22 cellular contexts compared by ENCODE assay signal in the genomic region with DNA sequence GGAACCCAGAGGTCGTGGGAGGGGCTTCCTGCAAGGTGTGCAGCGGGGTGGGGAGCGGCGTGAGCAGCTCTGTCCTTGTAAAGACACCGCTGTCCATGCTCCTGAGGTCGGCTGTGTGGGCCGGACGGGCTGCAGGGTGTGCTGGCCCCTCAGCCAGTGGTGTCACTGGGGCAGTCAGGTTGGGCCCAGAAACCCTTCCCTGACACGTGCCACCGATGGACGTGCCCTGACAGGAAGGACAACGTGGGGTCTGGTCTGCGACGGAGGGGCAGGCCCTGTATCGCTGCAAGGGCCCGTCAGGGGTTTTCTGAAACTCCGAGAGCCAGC. TPM values are rescaled to one million over a fixed set of nuclear protein-coding genes. Genes with fewer than 3 reads are reported as not detected.
DNase-seq lines count a peak whose midpoint lies in the region; ATAC-seq, FAIRE-seq and TF ChIP-seq lines count a peak whose summit lies in the region.
"Had no signal": no experiment of that assay in that cellular context is flagged by ENCODE, and none has a peak within 500 bp of the region (broad histone marks: within the 10 kb centered on the region; RNA-seq: fewer than 3 reads in every experiment).

No MANE protein-coding gene starts in this region.

- in situ Hi-C loops in IMR-90 (cut with MboI; ENCODE audit: low sequenced_read_pairs): no loop called here
- in situ Hi-C loops in K562 (cut with MboI): no loop called here

- dilution Hi-C loops in IMR-90 (cut with HindIII; ENCODE audit: low sequenced_read_pairs, unreplicated experiment): no loop called here

- no peak for FAIRE-seq in K562 (lab: Jason Lieb, UNC)
- FAIRE-seq: A204.1, GM12892, GM18507, H1 had no signal

- H3K56ac ChIP-seq in IMR-90 (ENCODE audit: extremely low read depth, insufficient read depth, low read length): no peak overlapping the region

- H3K27ac ChIP-seq in HEK293 (ENCODE audit: extremely low read depth, low read depth, low read length) (no peak overlapping the region; the same call in 1 of the 2 replicates), IMR-90 (ENCODE audit: insufficient read depth, low read length) (no peak overlapping the region), K562 (ENCODE audit: extremely low read depth, low read depth, low read length) (peak overlapping the region; percentile 71; the same call in 1 of the 3 replicates)
- H3K27ac ChIP-seq: HL-60, KMS-11 had no signal

- H3K4me1 ChIP-seq in HEK293 (ENCODE audit: control insufficient read depth, insufficient read depth, low read length) (no peaks in the 10 kb centered on the region), IMR-90 (ENCODE audit: control insufficient read depth, insufficient read depth, low read length) (peaks cover 2% of the 10 kb centered on the region; the same call in 1 of the 2 replicates), K562 (replicated peaks in 1 of 2; ENCODE audit: control insufficient read depth in 2 of 2, insufficient read depth in 2 of 2, low read length in 2 of 2) (peaks cover 15 to 80% of the 10 kb centered on the region in 2 experiments; a peak in 4 of 5 replicates)
- H3K4me1 ChIP-seq: HAP-1 had no signal

- H3K27me3 ChIP-seq in IMR-90 (ENCODE audit: control insufficient read depth, insufficient read depth, low read length) (no peaks in the 10 kb centered on the region), K562 (ENCODE audit: control insufficient read depth in 2 of 2, insufficient read depth in 2 of 2, low read length in 2 of 2) (no peaks in the 10 kb centered on the region)
- H3K27me3 ChIP-seq: BE2C had no signal

- TF ChIP-seq EP300 in K562 (IDR thresholded peaks at IDR 0.05; ENCODE audit: low read length): no peak

- no peak for TF ChIP-seq CTCF in HEK293 (tag by site-specific recombination; IDR thresholded peaks at IDR 0.05)
- no peak for TF ChIP-seq CTCF in IMR-90 (conservative IDR thresholded peaks at IDR 0.05; ENCODE audit: low read depth, low read length)
- TF ChIP-seq CTCF in K562 (IDR thresholded peaks at IDR 0.05 in 2 of 3, conservative IDR thresholded peaks at IDR 0.05 in 1 of 3; ENCODE audit: insufficient read depth in 2 of 3, low read depth in 1 of 3, low read length in 3 of 3): no peak

- ATAC-seq in IMR-90 (ENCODE audit: low read depth) (no peak), K562 (no peak)

- no peak overlapping the region for H2BK5ac ChIP-seq in IMR-90 (ENCODE audit: low read depth, low read length, poor library complexity, severe bottlenecking)

- no peak overlapping the region for H3K18ac ChIP-seq in IMR-90 (ENCODE audit: low read depth, low read length)

- H4K20me1 ChIP-seq in IMR-90 (ENCODE audit: insufficient read depth, low read length) (peaks cover 17% of the 10 kb centered on the region), K562 (replicated peaks; ENCODE audit: control insufficient read depth, insufficient read depth, low read length) (peaks cover 21% of the 10 kb centered on the region)

- DNase-seq in IMR-90 (no peak), K562 (ENCODE audit: extremely low read depth in 1 of 4, low spot score in 3 of 4) (no peak), NCI-H2081 treated with DMSO at 0.1 percent for 48 hours (lab: John Stamatoyannopoulos, UW) (no peak), SKM-1 treated with dmso at 0.1 percent for 144 hours (lab: John Stamatoyannopoulos, UW; ENCODE audit: unreplicated experiment) (no peak)
- DNase-seq: ACHN; BE2C; C1 segment of cervical spinal cord; CD4-positive, CD25-positive, alpha-beta regulatory T cell; CD8-positive, alpha-beta memory T cell; COR-L47; DMS 273 treated with DMSO at 0.1 percent for 48 hours; DMS53; DND-41; EL had no signal

- no peak overlapping the region for H3K23ac ChIP-seq in IMR-90 (ENCODE audit: low read depth, low read length)

- H2AK9ac ChIP-seq in IMR-90 (replicated peaks; ENCODE audit: low read depth, low read length, poor library complexity): no peak overlapping the region

- TF ChIP-seq RAD21 in IMR-90 (IDR thresholded peaks at IDR 0.05; ENCODE audit: low read length) (no peak), K562 (CRISPR knock-in tag; conservative IDR thresholded peaks at IDR 0.05 in 1 of 2, IDR thresholded peaks at IDR 0.05 in 1 of 2) (no peak)

- H2AFZ ChIP-seq in IMR-90 (replicated peaks; ENCODE audit: low read length, poor library complexity): peak overlapping the region; percentile 51
- H2AFZ ChIP-seq in K562 (ENCODE audit: low read depth, low read length): no peak overlapping the region

- BruUV-seq in IMR-90 (replicated peaks; lab: Mats Ljungman, UMichigan) (no TSS peak), K562 (replicated peaks; lab: Mats Ljungman, UMichigan) (no TSS peak)

- H2AK5ac ChIP-seq in IMR-90 (ENCODE audit: low read depth, low read length): no peak overlapping the region

- H2BK120ac ChIP-seq in IMR-90 (ENCODE audit: low read depth, low read length): no peak overlapping the region

- H4K91ac ChIP-seq in IMR-90 (ENCODE audit: insufficient read depth, low read depth, low read length): no peak overlapping the region

- POLR2A ChIA-PET in HEK293 (lab: Yijun Ruan, JAX): interaction anchor here (1.7 kb wide), 1 partner anchor 9 kb away, joined by 3 read pairs; no protein-coding TSS in a partner anchor
- POLR2A ChIA-PET in IMR-90 (lab: Charles Lee; ENCODE audit: unreplicated experiment): no interaction called here
- POLR2A ChIA-PET in K562 (lab: Yijun Ruan, JAX): interaction anchor here (0.6 to 7.0 kb wide), 3 partner anchors 11 to 132 kb away, joined by 4 to 52 read pairs (median 5); no protein-coding TSS in a partner anchor

- H3K79me1 ChIP-seq in IMR-90 (ENCODE audit: low read depth in 1 of 2, low read length in 2 of 2): peaks cover 15 to 38% of the 10 kb centered on the region in 2 experiments

- H2BK15ac ChIP-seq in IMR-90 (ENCODE audit: low read depth, low read length): no peak overlapping the region

- no peak overlapping the region for H3K4ac ChIP-seq in IMR-90 (ENCODE audit: low read depth, low read length)

- H3K36me3 ChIP-seq in HEK293 (ENCODE audit: control insufficient read depth in 2 of 2, insufficient read depth in 1 of 2, low read length in 2 of 2) (peaks cover 17 to 57% of the 10 kb centered on the region in 2 experiments; a peak in 2 of 3 replicates), IMR-90 (ENCODE audit: control insufficient read depth, insufficient read depth, low read length) (peaks cover 53% of the 10 kb centered on the region), K562 (ENCODE audit: control insufficient read depth, insufficient read depth, low read length) (peaks cover 62% of the 10 kb centered on the region; the same call in 2 of the 3 replicates)

- H3K9me1 ChIP-seq in IMR-90 (ENCODE audit: insufficient read depth, low read length) (no peaks in the 10 kb centered on the region; the same call in 1 of the 2 replicates), K562 (ENCODE audit: control insufficient read depth, insufficient read depth, low read length) (peaks cover 3% of the 10 kb centered on the region)

- H3K4me2 ChIP-seq in IMR-90 (ENCODE audit: low read depth, low read length) (no peak overlapping the region), K562 (ENCODE audit: insufficient read depth, low read length) (no peak overlapping the region)
- H3K4me2 ChIP-seq: KMS-11 had no signal

- TF ChIP-seq POLR2A in IMR-90 (IDR thresholded peaks at IDR 0.05; ENCODE audit: low read depth, low read length) (no peak), K562 (conservative IDR thresholded peaks at IDR 0.05) (no peak)

- intact Hi-C loops in IMR-90 (cut with micrococcal nuclease): no loop called here
- intact Hi-C loops in K562 (cut with micrococcal nuclease): no loop called here

- CTCF ChIA-PET in HEK293 (lab: Yijun Ruan, JAX): interaction anchor here (0.7 kb wide), 2 partner anchors 24 to 153 kb away, joined by 3 to 5 read pairs; no protein-coding TSS in a partner anchor
- CTCF ChIA-PET in IMR-90 (lab: Yijun Ruan, JAX): no interaction called here
- CTCF ChIA-PET in K562 (lab: Yijun Ruan, JAX; ENCODE audit: low intra/inter-chr PET ratio): no interaction called here

- no peak overlapping the region for H4K8ac ChIP-seq in IMR-90 (ENCODE audit: low read depth in 2 of 2, low read length in 2 of 2)

- H3K9ac ChIP-seq in IMR-90 (ENCODE audit: low read depth, low read length) (no peak overlapping the region), K562 (ENCODE audit: insufficient read depth in 1 of 2, low read depth in 2 of 2, low read length in 2 of 2) (peak overlapping the region in 1 of 2 experiments; percentile 78; a peak in 2 of 4 replicates)
- H3K9ac ChIP-seq: KMS-11 had no signal

- H3K14ac ChIP-seq in IMR-90 (replicated peaks; ENCODE audit: low read depth, low read length): no peak overlapping the region

- no peak overlapping the region for H4K5ac ChIP-seq in IMR-90 (ENCODE audit: low read depth, low read length)

- H3K79me2 ChIP-seq in K562 (ENCODE audit: control insufficient read depth, insufficient read depth, low read length): peaks cover 21% of the 10 kb centered on the region

- no peaks in the 10 kb centered on the region for H3K9me3 ChIP-seq in HEK293 (ENCODE audit: control insufficient read depth, insufficient read depth, low read depth, low read length)
- no peaks in the 10 kb centered on the region for H3K9me3 ChIP-seq in IMR-90 (ENCODE audit: control insufficient read depth, insufficient read depth, low read length)
- H3K9me3 ChIP-seq in K562 (replicated peaks; ENCODE audit: control insufficient read depth, insufficient read depth, low read depth, low read length): no peaks in the 10 kb centered on the region
- H3K9me3 ChIP-seq: BE2C, HAP-1 had no signal

- 93% methylated on average over 17 of the region's 17 CpGs; no CpG with 5 or more reads in 1 of the 2 experiments for WGBS in IMR-90 (ENCODE audit: extremely low coverage in 2 of 2, insufficient read length in 1 of 2), 2 experiments
- 95% methylated on average over 16 of the region's 17 CpGs for WGBS in K562 (ENCODE audit: insufficient coverage, low coverage, missing lambda C conversion rate)

- no peak overlapping the region for H3K4me3 ChIP-seq in HEK293 (ENCODE audit: low read depth, low read length)
- H3K4me3 ChIP-seq in IMR-90 (ENCODE audit: insufficient read depth, low read depth, low read length): no peak overlapping the region
- H3K4me3 ChIP-seq in K562: no peak overlapping the region
- H3K4me3 ChIP-seq: HAP-1 had no signal

- H2BK20ac ChIP-seq in IMR-90 (ENCODE audit: low read depth, low read length): no peak overlapping the region

RNA-seq across cellular contexts. Expression of a gene that starts 4.2 kb away (rescaled TPM):
- total RNA-seq in IMR-90 (2012; rRNA removed): 834 and 1,179 TPM in 2 replicates
- 1,855 and 2,269 TPM in 2 replicates for polyA plus RNA-seq in IMR-90 (2012; rRNA removed)
- 15,264 and 18,725 TPM in 2 replicates for polyA plus RNA-seq in IMR-90 (2012; cell fraction: cytosol; rRNA removed)
- polyA plus RNA-seq in IMR-90 (2012; cell fraction: nucleus; rRNA removed; ENCODE audit: low replicate concordance): 1,510 and 3,480 TPM in 2 replicates
- total RNA-seq in K562 (2011; cell fraction: chromatin; rRNA removed; ENCODE audit: low replicate concordance): 72.0 and 238 TPM in 2 replicates
- total RNA-seq in K562 (2011; cell fraction: nucleolus; rRNA removed): 545 and 547 TPM in 2 replicates
- 383 and 585 TPM in 2 replicates for total RNA-seq in K562 (2011; cell fraction: nucleoplasm; rRNA removed)
- total RNA-seq in K562 (2014; rRNA removed): 2,649 and 2,867 TPM in 2 replicates
- 407 and 630 TPM in 2 replicates for total RNA-seq in K562 (2014; rRNA removed; fragmentation: Illumina TruSeq; extraction: Trizol)
- 1,267 and 1,272 TPM in 2 replicates for total RNA-seq in K562 (2015; rRNA removed; fragmentation: Illumina TruSeq; extraction: Trizol)
- 2,126 and 2,254 TPM in 2 replicates for total RNA-seq in K562 (2021)
- 957 and 1,566 TPM in 2 replicates for polyA plus RNA-seq in K562 (2011; rRNA removed)
- 3,186 and 4,296 TPM in 2 replicates for polyA plus RNA-seq in K562 (2011; cell fraction: cytosol; rRNA removed)
- polyA plus RNA-seq in K562 (2011; cell fraction: nucleus; rRNA removed): 907 and 973 TPM in 2 replicates
- polyA plus RNA-seq in K562 (2012): 2,701 and 2,899 TPM in 2 replicates
- 912 and 1,907 TPM in 2 replicates for polyA plus RNA-seq in K562 (2014; fragmentation: Illumina TruSeq; extraction: Trizol)
- polyA plus RNA-seq in K562 (2014; fragmentation: Nextera tagmentation; extraction: Ambion mirVana): 100 to 1,000 TPM; 605 to 818 TPM
- polyA plus RNA-seq in K562 (2014; rRNA removed): 2,791 and 3,285 TPM in 2 replicates
- polyA minus RNA-seq in K562 (2011; rRNA and poly(A)+ RNA removed): 202 and 239 TPM in 2 replicates
- polyA minus RNA-seq in K562 (2011; cell fraction: cytosol; rRNA and poly(A)+ RNA removed): 1,242 and 1,610 TPM in 2 replicates
- polyA minus RNA-seq in K562 (2011; cell fraction: nucleus; rRNA and poly(A)+ RNA removed): 152 and 304 TPM in 2 replicates

RNA-seq across cellular contexts. Expression of a gene that starts 15.9 kb away (rescaled TPM):
- total RNA-seq in IMR-90 (2012; rRNA removed) (0.28 and 0.36 TPM in 2 replicates), K562 (2014; rRNA removed) (0.05 and 0.08 TPM in 2 replicates), K562 (2014; rRNA removed; fragmentation: Illumina TruSeq; extraction: Trizol) (0.04 TPM in 1 of 2 replicates, not detected in the other), K562 (2015; rRNA removed; fragmentation: Illumina TruSeq; extraction: Trizol) (0.04 TPM in 1 of 2 replicates, not detected in the other), K562 (2021) (0.27 and 0.40 TPM in 2 replicates)
- polyA plus RNA-seq in IMR-90 (2012; rRNA removed) (0.41 and 0.42 TPM in 2 replicates), K562 (2011; rRNA removed) (0.01 and 0.06 TPM in 2 replicates), K562 (2014; fragmentation: Illumina TruSeq; extraction: Trizol) (0.01 TPM in 2 replicates), K562 (2014; fragmentation: Nextera tagmentation; extraction: Ambion mirVana) (not detected), K562 (2014; rRNA removed) (0.04 and 0.09 TPM in 2 replicates)
- 0.17 and 0.55 TPM in 2 replicates for polyA plus RNA-seq in IMR-90 (2012; cell fraction: cytosol; rRNA removed)
- polyA plus RNA-seq in IMR-90 (2012; cell fraction: nucleus; rRNA removed; ENCODE audit: low replicate concordance): 0.89 and 2.3 TPM in 2 replicates
- total RNA-seq in K562 (2011; cell fraction: chromatin; rRNA removed; ENCODE audit: low replicate concordance): 0.56 and 1.4 TPM in 2 replicates
- 0.66 and 1.3 TPM in 2 replicates for total RNA-seq in K562 (2011; cell fraction: nucleolus; rRNA removed)
- total RNA-seq in K562 (2011; cell fraction: nucleoplasm; rRNA removed): 0.44 and 0.53 TPM in 2 replicates
- 0.03 and 0.04 TPM in 2 replicates for polyA plus RNA-seq in K562 (2011; cell fraction: cytosol; rRNA removed)
- polyA plus RNA-seq in K562 (2011; cell fraction: nucleus; rRNA removed): 0.13 and 0.21 TPM in 2 replicates
- 0.43 and 0.48 TPM in 2 replicates for polyA plus RNA-seq in K562 (2012)
- polyA minus RNA-seq in K562 (2011; rRNA and poly(A)+ RNA removed): 0.06 and 0.07 TPM in 2 replicates
- not detected in 2 replicates for polyA minus RNA-seq in K562 (2011; cell fraction: cytosol; rRNA and poly(A)+ RNA removed)
- polyA minus RNA-seq in K562 (2011; cell fraction: nucleus; rRNA and poly(A)+ RNA removed): 0.27 and 0.33 TPM in 2 replicates
- polyA plus RNA-seq: CD8-positive, alpha-beta memory T cell had no signal

RNA-seq across cellular contexts. Expression of a gene that starts 26.6 kb away (rescaled TPM):
- total RNA-seq in IMR-90 (2012; rRNA removed): 22.0 and 35.3 TPM in 2 replicates
- polyA plus RNA-seq in IMR-90 (2012; rRNA removed): 62.8 and 63.6 TPM in 2 replicates
- polyA plus RNA-seq in IMR-90 (2012; cell fraction: cytosol; rRNA removed): 32.2 and 39.6 TPM in 2 replicates
- 127 and 151 TPM in 2 replicates for polyA plus RNA-seq in IMR-90 (2012; cell fraction: nucleus; rRNA removed; ENCODE audit: low replicate concordance)
- 223 and 289 TPM in 2 replicates for total RNA-seq in K562 (2011; cell fraction: chromatin; rRNA removed; ENCODE audit: low replicate concordance)
- total RNA-seq in K562 (2011; cell fraction: nucleolus; rRNA removed): 105 and 117 TPM in 2 replicates
- total RNA-seq in K562 (2011; cell fraction: nucleoplasm; rRNA removed): 149 and 185 TPM in 2 replicates
- 222 and 244 TPM in 2 replicates for total RNA-seq in K562 (2014; rRNA removed)
- 77.7 and 78.7 TPM in 2 replicates for total RNA-seq in K562 (2014; rRNA removed; fragmentation: Illumina TruSeq; extraction: Trizol)
- total RNA-seq in K562 (2015; rRNA removed; fragmentation: Illumina TruSeq; extraction: Trizol): 139 and 143 TPM in 2 replicates
- total RNA-seq in K562 (2021): 287 and 289 TPM in 2 replicates
- 125 and 155 TPM in 2 replicates for polyA plus RNA-seq in K562 (2011; rRNA removed)
- 57.6 and 123 TPM in 2 replicates for polyA plus RNA-seq in K562 (2011; cell fraction: cytosol; rRNA removed)
- 177 and 237 TPM in 2 replicates for polyA plus RNA-seq in K562 (2011; cell fraction: nucleus; rRNA removed)
- polyA plus RNA-seq in K562 (2012): 116 and 140 TPM in 2 replicates
- 142 and 156 TPM in 2 replicates for polyA plus RNA-seq in K562 (2014; fragmentation: Illumina TruSeq; extraction: Trizol)
- 10 to 100 TPM; 10.8 to 13.3 TPM for polyA plus RNA-seq in K562 (2014; fragmentation: Nextera tagmentation; extraction: Ambion mirVana)
- 250 and 266 TPM in 2 replicates for polyA plus RNA-seq in K562 (2014; rRNA removed)
- 29.7 and 47.1 TPM in 2 replicates for polyA minus RNA-seq in K562 (2011; rRNA and poly(A)+ RNA removed)
- 61.3 and 62.0 TPM in 2 replicates for polyA minus RNA-seq in K562 (2011; cell fraction: cytosol; rRNA and poly(A)+ RNA removed)
- polyA minus RNA-seq in K562 (2011; cell fraction: nucleus; rRNA and poly(A)+ RNA removed): 38.8 and 60.8 TPM in 2 replicates

RNA-seq across cellular contexts. Expression of a gene that starts 32.7 kb away (rescaled TPM):
- 22.8 and 23.9 TPM in 2 replicates for total RNA-seq in IMR-90 (2012; rRNA removed)
- polyA plus RNA-seq in IMR-90 (2012; rRNA removed): 51.8 and 63.6 TPM in 2 replicates
- polyA plus RNA-seq in IMR-90 (2012; cell fraction: cytosol; rRNA removed): 37.4 and 106 TPM in 2 replicates
- 22.7 and 61.5 TPM in 2 replicates for polyA plus RNA-seq in IMR-90 (2012; cell fraction: nucleus; rRNA removed; ENCODE audit: low replicate concordance)
- total RNA-seq in K562 (2011; cell fraction: chromatin; rRNA removed; ENCODE audit: low replicate concordance): 8.0 and 26.2 TPM in 2 replicates
- total RNA-seq in K562 (2011; cell fraction: nucleolus; rRNA removed): 17.6 and 18.7 TPM in 2 replicates
- 11.9 and 13.9 TPM in 2 replicates for total RNA-seq in K562 (2011; cell fraction: nucleoplasm; rRNA removed)
- total RNA-seq in K562 (2014; rRNA removed): 35.2 and 47.8 TPM in 2 replicates
- total RNA-seq in K562 (2014; rRNA removed; fragmentation: Illumina TruSeq; extraction: Trizol): 6.1 and 11.1 TPM in 2 replicates
- 25.9 and 28.7 TPM in 2 replicates for total RNA-seq in K562 (2015; rRNA removed; fragmentation: Illumina TruSeq; extraction: Trizol)
- total RNA-seq in K562 (2021): 35.3 and 37.5 TPM in 2 replicates
- 27.2 and 42.1 TPM in 2 replicates for polyA plus RNA-seq in K562 (2011; rRNA removed)
- 46.5 and 96.1 TPM in 2 replicates for polyA plus RNA-seq in K562 (2011; cell fraction: cytosol; rRNA removed)
- polyA plus RNA-seq in K562 (2011; cell fraction: nucleus; rRNA removed): 23.4 and 27.7 TPM in 2 replicates
- 44.0 and 47.8 TPM in 2 replicates for polyA plus RNA-seq in K562 (2012)
- polyA plus RNA-seq in K562 (2014; fragmentation: Illumina TruSeq; extraction: Trizol): 26.2 and 35.1 TPM in 2 replicates
- 1 to 10 TPM; 1.3 to 2.1 TPM for polyA plus RNA-seq in K562 (2014; fragmentation: Nextera tagmentation; extraction: Ambion mirVana)
- polyA plus RNA-seq in K562 (2014; rRNA removed): 33.3 and 37.8 TPM in 2 replicates
- polyA minus RNA-seq in K562 (2011; rRNA and poly(A)+ RNA removed): 8.4 and 12.9 TPM in 2 replicates
- polyA minus RNA-seq in K562 (2011; cell fraction: cytosol; rRNA and poly(A)+ RNA removed): 22.1 and 26.4 TPM in 2 replicates
- 6.7 and 7.7 TPM in 2 replicates for polyA minus RNA-seq in K562 (2011; cell fraction: nucleus; rRNA and poly(A)+ RNA removed)

RNA-seq across cellular contexts. Expression of a gene that starts 45.0 kb away (rescaled TPM):
- total RNA-seq in IMR-90 (2012; rRNA removed): 10.4 and 10.6 TPM in 2 replicates
- 34.9 and 40.8 TPM in 2 replicates for polyA plus RNA-seq in IMR-90 (2012; rRNA removed)
- polyA plus RNA-seq in IMR-90 (2012; cell fraction: cytosol; rRNA removed): 36.9 and 49.4 TPM in 2 replicates
- polyA plus RNA-seq in IMR-90 (2012; cell fraction: nucleus; rRNA removed; ENCODE audit: low replicate concordance): 25.0 and 47.9 TPM in 2 replicates
- 67.3 and 231 TPM in 2 replicates for total RNA-seq in K562 (2011; cell fraction: chromatin; rRNA removed; ENCODE audit: low replicate concordance)
- total RNA-seq in K562 (2011; cell fraction: nucleolus; rRNA removed): 138 and 165 TPM in 2 replicates
- total RNA-seq in K562 (2011; cell fraction: nucleoplasm; rRNA removed): 70.2 and 72.2 TPM in 2 replicates
- total RNA-seq in K562 (2014; rRNA removed): 79.4 and 86.1 TPM in 2 replicates
- total RNA-seq in K562 (2014; rRNA removed; fragmentation: Illumina TruSeq; extraction: Trizol): 6.5 and 9.6 TPM in 2 replicates
- 40.6 and 42.3 TPM in 2 replicates for total RNA-seq in K562 (2015; rRNA removed; fragmentation: Illumina TruSeq; extraction: Trizol)
- 68.3 and 73.1 TPM in 2 replicates for total RNA-seq in K562 (2021)
- 25.3 and 27.6 TPM in 2 replicates for polyA plus RNA-seq in K562 (2011; rRNA removed)
- polyA plus RNA-seq in K562 (2011; cell fraction: cytosol; rRNA removed): 55.4 and 125 TPM in 2 replicates
- 35.5 and 63.8 TPM in 2 replicates for polyA plus RNA-seq in K562 (2011; cell fraction: nucleus; rRNA removed)
- 46.1 and 46.4 TPM in 2 replicates for polyA plus RNA-seq in K562 (2012)
- polyA plus RNA-seq in K562 (2014; fragmentation: Illumina TruSeq; extraction: Trizol): 36.1 and 45.1 TPM in 2 replicates
- polyA plus RNA-seq in K562 (2014; fragmentation: Nextera tagmentation; extraction: Ambion mirVana): 1 to 10 TPM in 1 of 2 experiments, under 1 TPM in 1; 0.79 to 4.5 TPM
- polyA plus RNA-seq in K562 (2014; rRNA removed): 96.0 TPM in 2 replicates
- 2.2 and 6.5 TPM in 2 replicates for polyA minus RNA-seq in K562 (2011; rRNA and poly(A)+ RNA removed)
- 21.9 and 26.5 TPM in 2 replicates for polyA minus RNA-seq in K562 (2011; cell fraction: cytosol; rRNA and poly(A)+ RNA removed)
- polyA minus RNA-seq in K562 (2011; cell fraction: nucleus; rRNA and poly(A)+ RNA removed): 18.2 and 20.3 TPM in 2 replicates
